Comparison of ENCODE assay signal across 1 cellular context in genomic region chr1:150579110-150579954, GRCh38.
TF ChIP-seq lines count a peak whose summit lies in the region.

Gene MCL1, minus strand, starts transcription at chr1:150579610. Its CDS starts 80 bp downstream, at chr1:150579530.

TF ChIP-seq in GM12878, 131 proteins besides CTCF, POLR2A, EP300 and RAD21 (continued from another document and continues in another):
- TF ChIP-seq, protein P1, sequence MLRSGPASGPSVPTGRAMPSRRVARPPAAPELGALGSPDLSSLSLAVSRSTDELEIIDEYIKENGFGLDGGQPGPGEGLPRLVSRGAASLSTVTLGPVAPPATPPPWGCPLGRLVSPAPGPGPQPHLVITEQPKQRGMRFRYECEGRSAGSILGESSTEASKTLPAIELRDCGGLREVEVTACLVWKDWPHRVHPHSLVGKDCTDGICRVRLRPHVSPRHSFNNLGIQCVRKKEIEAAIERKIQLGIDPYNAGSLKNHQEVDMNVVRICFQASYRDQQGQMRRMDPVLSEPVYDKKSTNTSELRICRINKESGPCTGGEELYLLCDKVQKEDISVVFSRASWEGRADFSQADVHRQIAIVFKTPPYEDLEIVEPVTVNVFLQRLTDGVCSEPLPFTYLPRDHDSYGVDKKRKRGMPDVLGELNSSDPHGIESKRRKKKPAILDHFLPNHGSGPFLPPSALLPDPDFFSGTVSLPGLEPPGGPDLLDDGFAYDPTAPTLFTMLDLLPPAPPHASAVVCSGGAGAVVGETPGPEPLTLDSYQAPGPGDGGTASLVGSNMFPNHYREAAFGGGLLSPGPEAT (IDR thresholded peaks at IDR 0.05; ENCODE audit: low read depth), result peak; percentile 42; the same call in 1 of the 2 replicates
- peak; percentile 12; the same call in 1 of the 2 replicates for TF ChIP-seq SMC3 (IDR thresholded peaks at IDR 0.05; ENCODE audit: borderline replicate concordance, low read length)
- peak; percentile 10; the same call in 1 of the 2 replicates for TF ChIP-seq ATF7 (IDR thresholded peaks at IDR 0.05; ENCODE audit: low read depth)
- TF ChIP-seq, protein P2, sequence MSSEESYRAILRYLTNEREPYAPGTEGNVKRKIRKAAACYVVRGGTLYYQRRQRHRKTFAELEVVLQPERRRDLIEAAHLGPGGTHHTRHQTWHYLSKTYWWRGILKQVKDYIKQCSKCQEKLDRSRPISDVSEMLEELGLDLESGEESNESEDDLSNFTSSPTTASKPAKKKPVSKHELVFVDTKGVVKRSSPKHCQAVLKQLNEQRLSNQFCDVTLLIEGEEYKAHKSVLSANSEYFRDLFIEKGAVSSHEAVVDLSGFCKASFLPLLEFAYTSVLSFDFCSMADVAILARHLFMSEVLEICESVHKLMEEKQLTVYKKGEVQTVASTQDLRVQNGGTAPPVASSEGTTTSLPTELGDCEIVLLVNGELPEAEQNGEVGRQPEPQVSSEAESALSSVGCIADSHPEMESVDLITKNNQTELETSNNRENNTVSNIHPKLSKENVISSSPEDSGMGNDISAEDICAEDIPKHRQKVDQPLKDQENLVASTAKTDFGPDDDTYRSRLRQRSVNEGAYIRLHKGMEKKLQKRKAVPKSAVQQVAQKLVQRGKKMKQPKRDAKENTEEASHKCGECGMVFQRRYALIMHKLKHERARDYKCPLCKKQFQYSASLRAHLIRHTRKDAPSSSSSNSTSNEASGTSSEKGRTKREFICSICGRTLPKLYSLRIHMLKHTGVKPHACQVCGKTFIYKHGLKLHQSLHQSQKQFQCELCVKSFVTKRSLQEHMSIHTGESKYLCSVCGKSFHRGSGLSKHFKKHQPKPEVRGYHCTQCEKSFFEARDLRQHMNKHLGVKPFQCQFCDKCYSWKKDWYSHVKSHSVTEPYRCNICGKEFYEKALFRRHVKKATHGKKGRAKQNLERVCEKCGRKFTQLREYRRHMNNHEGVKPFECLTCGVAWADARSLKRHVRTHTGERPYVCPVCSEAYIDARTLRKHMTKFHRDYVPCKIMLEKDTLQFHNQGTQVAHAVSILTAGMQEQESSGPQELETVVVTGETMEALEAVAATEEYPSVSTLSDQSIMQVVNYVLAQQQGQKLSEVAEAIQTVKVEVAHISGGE (CRISPR knock-in tag; IDR thresholded peaks at IDR 0.05), result no peak
- TF ChIP-seq E4F1 (IDR thresholded peaks at IDR 0.05; ENCODE audit: borderline replicate concordance, partially characterized antibody), result peak; percentile 47
- TF ChIP-seq NBN (IDR thresholded peaks at IDR 0.05), result peak; percentile 60
- TF ChIP-seq BHLHE40 (IDR thresholded peaks at IDR 0.05; ENCODE audit: borderline replicate concordance in 1 of 2, low read depth in 2 of 2, low read length in 1 of 2), result peak; percentile 79 to 83
- peak; percentile 69; the same call in 1 of the 2 replicates for TF ChIP-seq RCOR1 (conservative IDR thresholded peaks at IDR 0.05; ENCODE audit: low read depth, low read length)
- TF ChIP-seq TCF12 (IDR thresholded peaks at IDR 0.05; ENCODE audit: low read depth, low read length), result peak; percentile 85; the same call in 1 of the 2 replicates
- TF ChIP-seq GABPA (IDR thresholded peaks at IDR 0.05; ENCODE audit: low read depth), result peak; percentile 72
- TF ChIP-seq TCF3 (IDR thresholded peaks at IDR 0.05; ENCODE audit: borderline replicate concordance, insufficient read depth, low read depth, low read length), result peak; percentile 83
- TF ChIP-seq IKZF1 (conservative IDR thresholded peaks at IDR 0.05), result peak; percentile 72
- peak; percentile 61; the same call in 1 of the 2 replicates for TF ChIP-seq ZBED1 (IDR thresholded peaks at IDR 0.05; ENCODE audit: borderline replicate concordance)
- no peak for TF ChIP-seq ZNF274 (IDR thresholded peaks at IDR 0.05; ENCODE audit: insufficient read depth, insufficient read length)
- peak; percentile 91; the same call in 1 of the 2 replicates for TF ChIP-seq ZNF687 (IDR thresholded peaks at IDR 0.05)
- TF ChIP-seq PML (IDR thresholded peaks at IDR 0.05; ENCODE audit: low read length), result peak; percentile 99
- TF ChIP-seq LARP7 (IDR thresholded peaks at IDR 0.05), result peak; percentile 92
- TF ChIP-seq ZBTB40 (IDR thresholded peaks at IDR 0.05; ENCODE audit: borderline replicate concordance), result peak; percentile 63; the same call in 1 of the 2 replicates
- peak; percentile 77 for TF ChIP-seq CREB1 (IDR thresholded peaks at IDR 0.05; ENCODE audit: low read depth)
- TF ChIP-seq SRF (IDR thresholded peaks at IDR 0.05; ENCODE audit: low read depth in 2 of 2, low read length in 2 of 2), result peak; percentile 94 to 100
- TF ChIP-seq, protein P3, sequence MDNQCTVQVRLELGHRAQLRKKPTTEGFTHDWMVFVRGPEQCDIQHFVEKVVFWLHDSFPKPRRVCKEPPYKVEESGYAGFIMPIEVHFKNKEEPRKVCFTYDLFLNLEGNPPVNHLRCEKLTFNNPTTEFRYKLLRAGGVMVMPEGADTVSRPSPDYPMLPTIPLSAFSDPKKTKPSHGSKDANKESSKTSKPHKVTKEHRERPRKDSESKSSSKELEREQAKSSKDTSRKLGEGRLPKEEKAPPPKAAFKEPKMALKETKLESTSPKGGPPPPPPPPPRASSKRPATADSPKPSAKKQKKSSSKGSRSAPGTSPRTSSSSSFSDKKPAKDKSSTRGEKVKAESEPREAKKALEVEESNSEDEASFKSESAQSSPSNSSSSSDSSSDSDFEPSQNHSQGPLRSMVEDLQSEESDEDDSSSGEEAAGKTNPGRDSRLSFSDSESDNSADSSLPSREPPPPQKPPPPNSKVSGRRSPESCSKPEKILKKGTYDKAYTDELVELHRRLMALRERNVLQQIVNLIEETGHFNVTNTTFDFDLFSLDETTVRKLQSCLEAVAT (IDR thresholded peaks at IDR 0.05), result peak; percentile 77
- peak; percentile 90 for TF ChIP-seq SPI1 (IDR thresholded peaks at IDR 0.05; ENCODE audit: borderline replicate concordance, insufficient read depth, low read depth, low read length)
- no peak; the same call in 1 of the 2 replicates for TF ChIP-seq CREM (IDR thresholded peaks at IDR 0.05; ENCODE audit: low read depth)
- TF ChIP-seq RB1 (IDR thresholded peaks at IDR 0.05; ENCODE audit: borderline replicate concordance), result 0 out of 2 replicates have a peak, but pooled peaks have one; percentile 51
- TF ChIP-seq NKRF (conservative IDR thresholded peaks at IDR 0.05), result peak; percentile 69
- TF ChIP-seq NFIC (IDR thresholded peaks at IDR 0.05; ENCODE audit: low read depth, low read length), result no peak
- TF ChIP-seq TBL1XR1 (IDR thresholded peaks at IDR 0.05; ENCODE audit: low read depth, low read length), result peak; percentile 85
- no peak for TF ChIP-seq ATF3 (IDR thresholded peaks at IDR 0.05; ENCODE audit: borderline replicate concordance, extremely low read depth, low read depth, low read length)
- peak; percentile 64; the same call in 1 of the 2 replicates for TF ChIP-seq ESRRA (IDR thresholded peaks at IDR 0.05; ENCODE audit: low read length)
- TF ChIP-seq TCF7 (IDR thresholded peaks at IDR 0.05; ENCODE audit: borderline replicate concordance), result no peak; the same call in 1 of the 2 replicates
